In the genomic region with DNA sequence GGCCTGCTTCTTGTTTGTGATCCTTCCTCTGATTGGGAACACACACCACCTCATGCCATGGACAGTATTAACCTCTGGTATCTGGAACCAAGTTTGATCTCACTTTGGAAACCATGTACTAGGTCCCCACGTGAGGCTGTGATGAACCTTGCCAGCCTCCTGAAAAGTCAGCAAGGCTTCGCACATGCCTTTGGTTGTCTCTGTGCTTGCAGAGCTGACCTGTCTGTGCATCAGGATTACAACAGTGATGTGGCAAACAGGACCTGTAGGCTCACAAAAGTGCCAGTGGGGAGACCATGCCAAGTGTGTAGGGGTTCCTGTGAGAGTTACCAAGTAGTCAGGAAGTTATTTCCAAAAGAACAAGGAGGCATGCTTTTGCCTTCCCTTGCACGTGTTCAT, we compare ENCODE assay signal across 15 cellular contexts. TPM values are rescaled to one million over a fixed set of nuclear protein-coding genes. Genes with fewer than 3 reads are reported as not detected.
DNase-seq lines count a peak whose midpoint lies in the region; ATAC-seq, FAIRE-seq and TF ChIP-seq lines count a peak whose summit lies in the region.
"Had no signal": no experiment of that assay in that cellular context is flagged by ENCODE, and none has a peak within 500 bp of the region (broad histone marks: within the 10 kb centered on the region; RNA-seq: fewer than 3 reads in every experiment).

No MANE protein-coding gene starts in this region.

- peaks cover 9% of the 10 kb centered on the region for H3K27me3 Mint-ChIP-seq in activated naive CD8-positive, alpha-beta T cell
- H3K27me3 Mint-ChIP-seq in activated naive CD8-positive, alpha-beta T cell treated with anti-CD3 and anti-CD28 coated beads for 36 hours = peaks cover 17% of the 10 kb centered on the region

- H3K4me3 Mint-ChIP-seq in activated naive CD8-positive, alpha-beta T cell = peak overlapping the region; percentile 28
- no peak overlapping the region for H3K4me3 Mint-ChIP-seq in activated naive CD8-positive, alpha-beta T cell treated with anti-CD3 and anti-CD28 coated beads for 36 hours

- H3K27ac ChIP-seq in kidney (ENCODE audit: low read depth in 2 of 2, low read length in 2 of 2) (no peak overlapping the region), thoracic aorta (no peak overlapping the region)

- ATAC-seq in thoracic aorta (ENCODE audit: insufficient number of reproducible peaks, low FRiP score, low read depth) (no peak), HG03354 (IDR thresholded peaks at IDR 0.05; ENCODE audit: poor library complexity, severe bottlenecking, unreplicated experiment) (no peak)
- ATAC-seq: GM12878 had no signal

- H3K36me3 Mint-ChIP-seq in activated naive CD8-positive, alpha-beta T cell = peaks cover 2% of the 10 kb centered on the region
- no peaks in the 10 kb centered on the region for H3K36me3 Mint-ChIP-seq in activated naive CD8-positive, alpha-beta T cell treated with anti-CD3 and anti-CD28 coated beads for 36 hours

- H3K4me3 ChIP-seq in adipocyte (ENCODE audit: low read length) (peak overlapping the region; percentile 97), kidney (ENCODE audit: low read length in 2 of 2) (peak overlapping the region; percentile 94 to 97), thoracic aorta (peak overlapping the region; percentile 11)
- H3K4me3 ChIP-seq: GM12878 had no signal

- peaks cover 57% of the 10 kb centered on the region for H3K4me1 ChIP-seq in adipocyte (ENCODE audit: control insufficient read depth, insufficient read depth, low read length)
- H3K4me1 ChIP-seq in kidney (ENCODE audit: control insufficient read depth in 1 of 2, insufficient read depth in 1 of 2, low read depth in 1 of 2, low read length in 2 of 2) = peaks cover 6 to 14% of the 10 kb centered on the region in 2 donors
- H3K4me1 ChIP-seq in thoracic aorta (ENCODE audit: control insufficient read depth in 1 of 2, low read depth in 2 of 2) = peaks cover 16 to 32% of the 10 kb centered on the region in 2 donors

- TF ChIP-seq CTCF in kidney (IDR thresholded peaks at IDR 0.05; ENCODE audit: borderline replicate concordance, extremely low read depth, insufficient read depth) (no peak), thoracic aorta (IDR thresholded peaks at IDR 0.05) (no peak)

- H3K4me1 Mint-ChIP-seq in activated naive CD8-positive, alpha-beta T cell (ENCODE audit: low read depth) = peaks cover 21% of the 10 kb centered on the region
- H3K4me1 Mint-ChIP-seq in activated naive CD8-positive, alpha-beta T cell treated with anti-CD3 and anti-CD28 coated beads for 36 hours = peaks cover 20% of the 10 kb centered on the region

- H3K9ac ChIP-seq in adipocyte (ENCODE audit: low read length) = peak overlapping the region; percentile 99
- peak overlapping the region in 1 of 2 donors; percentile 93 for H3K9ac ChIP-seq in kidney (ENCODE audit: low read length in 2 of 2)

- no peak overlapping the region for H3K27ac Mint-ChIP-seq in activated naive CD8-positive, alpha-beta T cell
- H3K27ac Mint-ChIP-seq in activated naive CD8-positive, alpha-beta T cell treated with anti-CD3 and anti-CD28 coated beads for 36 hours = no peak overlapping the region

- intact Hi-C loops in kidney (cut with DNase I) = loop anchor here (10.0 kb wide), 1 partner anchor 49 kb away; no protein-coding TSS in a partner anchor

- H3K9me3 ChIP-seq in adipocyte (ENCODE audit: control insufficient read depth, low read length) = no peaks in the 10 kb centered on the region
- H3K9me3 ChIP-seq in kidney (ENCODE audit: control insufficient read depth in 1 of 2, low read length in 2 of 2) = no peaks in the 10 kb centered on the region
- H3K9me3 ChIP-seq in thoracic aorta = no peaks in the 10 kb centered on the region
- H3K9me3 ChIP-seq: adrenal gland, upper lobe of left lung had no signal

- no peak for FAIRE-seq in kidney (lab: Jason Lieb, UNC)
- FAIRE-seq: GM12878, small intestine had no signal

- H3K36me3 ChIP-seq in adipocyte (ENCODE audit: control insufficient read depth, insufficient read depth, low read length, severe bottlenecking) = peaks cover 27% of the 10 kb centered on the region
- no peaks in the 10 kb centered on the region for H3K36me3 ChIP-seq in kidney (ENCODE audit: control insufficient read depth in 1 of 2, insufficient read depth in 2 of 2, low read length in 2 of 2)
- H3K36me3 ChIP-seq in thoracic aorta = no peaks in the 10 kb centered on the region
- H3K36me3 ChIP-seq: adrenal gland, upper lobe of left lung had no signal

- no peak for DNase-seq in activated naive CD8-positive, alpha-beta T cell treated with anti-CD3 and anti-CD28 coated beads for 36 hours
- DNase-seq in adipocyte (ENCODE audit: low read depth) (no peak), kidney (no peak), thoracic aorta (ENCODE audit: low spot score) (no peak), HUDEP-2 (lab: John Stamatoyannopoulos, UW; ENCODE audit: unreplicated experiment in 76 of 76) (no peak)
- no peak for DNase-seq in stimulated activated CD4-positive, alpha-beta T cell treated with anti-CD3 and anti-CD28 coated beads, Interleukin-2, amount 100 ng/mL, for 48 hours
- DNase-seq: activated CD4-positive, CD25-positive, alpha-beta regulatory T cell; activated T-cell treated with anti-CD3 and anti-CD28 coated beads for 4 hours; adrenal gland; NCI-H2107; small intestine; upper lobe of left lung had no signal

- no peaks in the 10 kb centered on the region for H3K9me3 Mint-ChIP-seq in activated naive CD8-positive, alpha-beta T cell (ENCODE audit: low read depth)
- no peaks in the 10 kb centered on the region for H3K9me3 Mint-ChIP-seq in activated naive CD8-positive, alpha-beta T cell treated with anti-CD3 and anti-CD28 coated beads for 36 hours

- H3K27me3 ChIP-seq in adipocyte (replicated peaks; ENCODE audit: control insufficient read depth, insufficient read depth, low read length) (no peaks in the 10 kb centered on the region), thoracic aorta (replicated peaks; ENCODE audit: insufficient read depth) (no peaks in the 10 kb centered on the region)
- H3K27me3 ChIP-seq: adrenal gland, upper lobe of left lung had no signal

RNA-seq across cellular contexts. Expression of gene ACO1, which starts 1.4 kb away (rescaled TPM):
- total RNA-seq in activated naive CD8-positive, alpha-beta T cell treated with anti-CD3 and anti-CD28 coated beads for 36 hours = 10 to 100 TPM; 16.3 to 16.7 TPM
- total RNA-seq in kidney (36.8 TPM), thoracic aorta (10 to 100 TPM; 28.6 to 32.9 TPM)
- polyA plus RNA-seq in kidney (ENCODE audit: insufficient read depth, low read depth, low replicate concordance) = 70.5 TPM

Comparison
In these comparisons a context has a peak if more than half of its experiments do, and no peak if none do; other contexts are left out.
1. H3K4me3 ChIP-seq: peak in every context shown above with its lines; median percentile 97 in adipocyte; 96 in kidney; 11 in thoracic aorta.